Comparison of ENCODE assay signal across 8 cellular contexts in the genomic region with DNA sequence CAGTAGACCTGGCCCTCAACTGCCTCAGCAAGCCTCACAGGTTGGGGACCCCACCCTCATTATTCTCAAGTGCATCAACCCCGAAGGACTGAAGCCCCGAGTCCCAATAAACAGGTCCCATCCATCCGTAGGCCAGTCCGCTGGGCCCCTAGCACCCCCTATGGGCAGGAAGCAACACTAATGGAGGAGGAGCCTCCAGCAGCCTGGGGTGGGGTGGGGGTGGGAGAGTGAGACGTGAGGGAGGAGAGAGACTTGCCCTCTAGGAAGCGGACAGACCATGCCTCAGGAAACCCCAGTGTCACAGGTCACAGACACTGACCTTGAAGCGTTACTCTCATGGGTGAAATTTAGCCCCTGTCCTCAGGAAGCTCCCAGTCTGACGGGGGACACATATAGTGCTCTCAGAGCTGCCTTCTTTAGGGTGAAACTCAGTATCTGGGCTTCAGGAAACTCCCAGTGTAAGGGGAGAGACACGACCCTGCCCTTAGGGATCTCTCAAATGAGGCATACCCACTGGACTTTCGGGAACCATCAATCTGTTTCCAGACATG.
DNase-seq lines count a peak whose midpoint lies in the region; FAIRE-seq and TF ChIP-seq lines count a peak whose summit lies in the region.

No MANE protein-coding gene starts in this region.

- intact Hi-C loops in esophagus squamous epithelium (cut with DNase I): no loop called here

- H3K9me3 ChIP-seq in esophagus squamous epithelium: no peaks in the 10 kb centered on the region

- no peak for TF ChIP-seq POLR2A in GM12892 (IDR thresholded peaks at IDR 0.05; ENCODE audit: low read depth, low read length)
- no peak for TF ChIP-seq POLR2A in esophagus squamous epithelium (IDR thresholded peaks at IDR 0.05)

- FAIRE-seq in GM12892 (lab: Jason Lieb, UNC): no peak

- peaks cover 14 to 19% (median 17%) of the 10 kb centered on the region in 3 donors for H3K4me1 ChIP-seq in esophagus squamous epithelium

- H3K4me3 ChIP-seq in AG10803 (ENCODE audit: low read length) (no peak overlapping the region), esophagus squamous epithelium (no peak overlapping the region)

- TF ChIP-seq CTCF in AG10803 (conservative IDR thresholded peaks at IDR 0.05; ENCODE audit: low read length) (peak; percentile 33), GM12874 (IDR thresholded peaks at IDR 0.05; ENCODE audit: insufficient read depth, low read depth, low read length) (peak; percentile 71), chondrocyte (IDR thresholded peaks at IDR 0.05) (peak; percentile 73), nephron (IDR thresholded peaks at IDR 0.05; ENCODE audit: unreplicated experiment in 3 of 3) (peak; percentile 13 to 28 (median 27)), esophagus squamous epithelium (IDR thresholded peaks at IDR 0.05) (peak in 2 of 6 experiments; percentile 16 to 37)

- H3K4me1 Mint-ChIP-seq in chondrocyte (ENCODE audit: low read depth): peaks cover 46% of the 10 kb centered on the region
- peaks cover 52% of the 10 kb centered on the region for H3K4me1 Mint-ChIP-seq in nephron

- no peaks in the 10 kb centered on the region for H3K36me3 ChIP-seq in esophagus squamous epithelium

- peaks cover 0 to 61% (median 3%) of the 10 kb centered on the region in 4 donors for H3K27me3 ChIP-seq in esophagus squamous epithelium

- H3K36me3 Mint-ChIP-seq in chondrocyte (ENCODE audit: low read depth) (no peaks in the 10 kb centered on the region), nephron (ENCODE audit: low read depth) (no peaks in the 10 kb centered on the region)

- H3K27ac ChIP-seq in esophagus squamous epithelium: no peak overlapping the region

- H3K9me3 Mint-ChIP-seq in chondrocyte (ENCODE audit: low read depth) (no peaks in the 10 kb centered on the region), nephron (no peaks in the 10 kb centered on the region)

- H3K27ac Mint-ChIP-seq in chondrocyte (ENCODE audit: unreplicated experiment) (peak overlapping the region; percentile 69), nephron (peak overlapping the region; percentile 48 to 65 (median 60))

- 45 to 56% methylated on average over 2 to 6 of the region's 10 CpGs for WGBS in esophagus squamous epithelium, 2 donors

- peak; percentile 19 for DNase-seq in AG10803 (ENCODE audit: low read depth)
- DNase-seq in NCI-H69 (lab: John Stamatoyannopoulos, UW): peak; percentile 63
- peak; percentile 57 for DNase-seq in chondrocyte (ENCODE audit: low spot score)
- DNase-seq in GM12892 (ENCODE audit: insufficient read length): no peak
- DNase-seq in esophagus squamous epithelium (lab: John Stamatoyannopoulos, UW): no peak
- no peak for DNase-seq in T-helper 9 cell

- H3K27me3 Mint-ChIP-seq in chondrocyte (ENCODE audit: low read depth) (no peaks in the 10 kb centered on the region), nephron (ENCODE audit: low read depth) (peaks cover 31% of the 10 kb centered on the region)

- peak overlapping the region; percentile 6 for H3K4me3 Mint-ChIP-seq in chondrocyte (ENCODE audit: unreplicated experiment)
- H3K4me3 Mint-ChIP-seq in nephron: peak overlapping the region; percentile 64 to 75 (median 66)

Comparison
In these comparisons a context has a peak if more than half of its experiments do, and no peak if none do; other contexts are left out.
1. DNase-seq: peak in AG10803 (single experiment), NCI-H69 (single experiment) and chondrocyte (single experiment); none in GM12892 (single experiment), esophagus squamous epithelium (single experiment) and T-helper 9 cell (single experiment).